Comparison of ENCODE assay signal across 19 cellular contexts in the genomic region with DNA sequence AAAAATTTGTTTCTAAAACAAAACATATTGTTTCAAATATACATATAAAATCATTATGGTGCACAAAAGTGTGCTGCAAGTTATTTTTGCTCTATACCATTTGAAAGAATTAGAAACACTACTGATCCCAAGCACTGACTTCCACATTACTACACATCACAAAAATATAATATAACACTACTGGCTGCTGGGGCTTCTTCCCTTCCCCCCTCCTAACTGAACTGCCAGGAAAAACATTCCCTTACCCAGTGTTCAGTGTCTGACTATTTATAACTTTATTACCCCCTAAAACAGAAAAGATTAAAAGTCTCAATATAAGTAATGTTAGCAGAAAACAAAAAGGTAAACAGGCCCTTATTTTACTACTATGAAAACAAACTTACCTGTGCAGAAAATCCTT. TPM values are rescaled to one million over a fixed set of nuclear protein-coding genes. Genes with fewer than 3 reads are reported as not detected.
A peak's percentile ranks its signal among the peaks of the same experiment; 100 is the strongest.
DNase-seq lines count a peak whose midpoint lies in the region; ATAC-seq and TF ChIP-seq lines count a peak whose summit lies in the region.
"Had no signal": no experiment of that assay in that cellular context is flagged by ENCODE, and none has a peak within 500 bp of the region (broad histone marks: within the 10 kb centered on the region; RNA-seq: fewer than 3 reads in every experiment).

No MANE protein-coding gene starts in this region.

- no peak overlapping the region for H3K9ac ChIP-seq in GM23248
- H3K9ac ChIP-seq: KMS-11 had no signal

- H3K4me3 ChIP-seq in GM23248 (no peak overlapping the region), astrocyte of the spinal cord (ENCODE audit: low read depth, low read length) (no peak overlapping the region), gastrocnemius medialis (peak overlapping the region in 2 of 4 donors; percentile 28 to 31), stomach (no peak overlapping the region), brain microvascular endothelial cell (ENCODE audit: low read depth, low read length) (no peak overlapping the region)
- H3K4me3 ChIP-seq: PC-9, SJSA1 had no signal

- H3K4me3 Mint-ChIP-seq in memory B cell (no peak overlapping the region), CD14-positive monocyte (no peak overlapping the region)
- H3K4me3 Mint-ChIP-seq: B cell had no signal

- DNase-seq in GM23248 (no peak), astrocyte of the spinal cord (ENCODE audit: low read depth, low spot score) (peak; percentile 5), memory B cell (ENCODE audit: low spot score in 2 of 2) (no peak), gastrocnemius medialis (no peak), stomach (no peak), brain microvascular endothelial cell (no peak), CD14-positive monocyte (ENCODE audit: low spot score) (no peak)
- DNase-seq: CD4-positive, alpha-beta memory T cell; DMS79; GOT3; NCI-H1436 treated with DMSO at 0.1 percent for 48 hours; NCI-H2081; NCI-H510A treated with DMSO at 0.1 percent for 48 hours; NCI-H82; PC-9 had no signal

- no peak for TF ChIP-seq EP300 in stomach (IDR thresholded peaks at IDR 0.05)

- H3K4me1 Mint-ChIP-seq in memory B cell (peaks cover 9% of the 10 kb centered on the region), CD14-positive monocyte (peaks cover 9% of the 10 kb centered on the region)

- H3K9me3 ChIP-seq in GM23248 (ENCODE audit: low read depth) (no peaks in the 10 kb centered on the region), gastrocnemius medialis (no peaks in the 10 kb centered on the region), stomach (no peaks in the 10 kb centered on the region)
- H3K9me3 ChIP-seq: SJSA1 had no signal

- H3K9me3 Mint-ChIP-seq in memory B cell, result no peaks in the 10 kb centered on the region
- H3K9me3 Mint-ChIP-seq in CD14-positive monocyte, result peaks cover 0 to 2% (median 0%) of the 10 kb centered on the region in 7 donors
- H3K9me3 Mint-ChIP-seq: CD4-positive, alpha-beta memory T cell had no signal

- H3K27ac ChIP-seq in GM23248 (no peak overlapping the region), gastrocnemius medialis (peak overlapping the region; percentile 57 to 82 (median 81)), stomach (no peak overlapping the region), brain microvascular endothelial cell (no peak overlapping the region)
- H3K27ac ChIP-seq: KMS-11, PC-9, SJSA1 had no signal

- no peak for ATAC-seq in memory B cell (ENCODE audit: low read depth)
- peak; percentile 46 to 67 for ATAC-seq in gastrocnemius medialis
- no peak for ATAC-seq in GM19397 (IDR thresholded peaks at IDR 0.05; ENCODE audit: unreplicated experiment)

- no peaks in the 10 kb centered on the region for H4K20me1 ChIP-seq in GM23248 (ENCODE audit: insufficient read depth)

- H3K4me1 ChIP-seq in GM23248 (ENCODE audit: insufficient read depth), result peaks cover 28% of the 10 kb centered on the region
- H3K4me1 ChIP-seq in gastrocnemius medialis, result peaks cover 46 to 49% of the 10 kb centered on the region in 2 donors
- H3K4me1 ChIP-seq in stomach, result peaks cover 0 to 56% (median 24%) of the 10 kb centered on the region in 4 donors

- H3K27me3 Mint-ChIP-seq in memory B cell, result no peaks in the 10 kb centered on the region
- peaks cover 0 to 1% (median 0%) of the 10 kb centered on the region in 3 donors for H3K27me3 Mint-ChIP-seq in CD14-positive monocyte (ENCODE audit: low read depth in 3 of 3)
- H3K27me3 Mint-ChIP-seq: B cell; CD4-positive, alpha-beta memory T cell had no signal

- H3K36me3 Mint-ChIP-seq in memory B cell, result peaks cover 24% of the 10 kb centered on the region
- H3K36me3 Mint-ChIP-seq in CD14-positive monocyte, result peaks cover 37 to 55% of the 10 kb centered on the region in 2 donors

- no peaks in the 10 kb centered on the region for H3K9me2 ChIP-seq in GM23248 (ENCODE audit: insufficient read depth)

- H3F3A ChIP-seq in GM23248 (ENCODE audit: insufficient read depth), result peaks cover 20% of the 10 kb centered on the region; the same call in 1 of the 2 replicates

- in situ Hi-C loops in GM23248 (cut with MboI), result no loop called here
- in situ Hi-C loops in astrocyte of the spinal cord (cut with HindIII; ENCODE audit: low sequenced_read_pairs), result no loop called here
- in situ Hi-C loops in gastrocnemius medialis (cut with MboI; ENCODE audit: low sequenced_read_pairs in 4 of 4), result no loop called here
- in situ Hi-C loops in brain microvascular endothelial cell (cut with HindIII; ENCODE audit: low pct_ligation_motif_present, low sequenced_read_pairs), result no loop called here

- H3K79me2 ChIP-seq in GM23248 (ENCODE audit: insufficient read depth), result peaks cover 90% of the 10 kb centered on the region

- H3K36me3 ChIP-seq in GM23248 (ENCODE audit: low read depth) (peaks cover 6% of the 10 kb centered on the region; the same call in 1 of the 2 replicates), gastrocnemius medialis (no peaks in the 10 kb centered on the region), stomach (peaks cover 0 to 26% (median 20%) of the 10 kb centered on the region in 4 donors), brain microvascular endothelial cell (replicated peaks) (no peaks in the 10 kb centered on the region)

- H3K27ac Mint-ChIP-seq in memory B cell (peak overlapping the region; percentile 43), CD14-positive monocyte (peak overlapping the region in 1 of 7 donors; percentile 46)
- H3K27ac Mint-ChIP-seq: B cell had no signal

- no peak overlapping the region for H2AFZ ChIP-seq in GM23248
- H2AFZ ChIP-seq: PC-9 had no signal

- TF ChIP-seq CTCF in astrocyte of the spinal cord (IDR thresholded peaks at IDR 0.05; ENCODE audit: low read depth, low read length), result no peak
- TF ChIP-seq CTCF in gastrocnemius medialis (IDR thresholded peaks at IDR 0.05 in 4 of 5, conservative IDR thresholded peaks at IDR 0.05 in 1 of 5), result no peak
- TF ChIP-seq CTCF in stomach (IDR thresholded peaks at IDR 0.05), result no peak
- no peak for TF ChIP-seq CTCF in brain microvascular endothelial cell (IDR thresholded peaks at IDR 0.05; ENCODE audit: low read depth, low read length, missing control alignments)
- TF ChIP-seq CTCF in CD14-positive monocyte (IDR thresholded peaks at IDR 0.05), result no peak

- H3K27me3 ChIP-seq in GM23248 (replicated peaks; ENCODE audit: insufficient read depth), result no peaks in the 10 kb centered on the region
- no peaks in the 10 kb centered on the region for H3K27me3 ChIP-seq in gastrocnemius medialis
- H3K27me3 ChIP-seq in stomach, result no peaks in the 10 kb centered on the region
- no peaks in the 10 kb centered on the region for H3K27me3 ChIP-seq in brain microvascular endothelial cell (replicated peaks)
- H3K27me3 ChIP-seq: SJSA1 had no signal

- intact Hi-C loops in gastrocnemius medialis (cut with DNase I; ENCODE audit: low total_unique reads), result loop anchor here (5.0 kb wide), 1 partner anchor 34 kb away; no protein-coding TSS in a partner anchor
- intact Hi-C loops in stomach (cut with DNase I; ENCODE audit: low total_unique reads), result no loop called here
- intact Hi-C loops in CD14-positive monocyte (cut with micrococcal nuclease), result no loop called here

- peak overlapping the region; percentile 19 for H3K4me2 ChIP-seq in GM23248 (ENCODE audit: unreplicated experiment)
- H3K4me2 ChIP-seq: PC-9 had no signal

- TF ChIP-seq POLR2A in gastrocnemius medialis (IDR thresholded peaks at IDR 0.05), result no peak
- TF ChIP-seq POLR2A in stomach (IDR thresholded peaks at IDR 0.05), result no peak

RNA-seq across cellular contexts. Expression of a gene that starts 36.9 kb away (rescaled TPM):
- 18.0 and 24.7 TPM in 2 replicates for total RNA-seq in GM23248 (2014; rRNA removed; shearing (Covaris generic))
- polyA plus RNA-seq in GM23248 (2016; fragmentation: Nextera tagmentation; extraction: Ambion mirVana) (28.4 and 29.4 TPM in 2 replicates), stomach (1 to 10 TPM; 5.2 to 6.9 (median 6.4) TPM), CD14-positive monocyte (10 to 100 TPM in 1 of 2 donors, 1 to 10 TPM in 1; 8.8 to 15.9 TPM)
- total RNA-seq in gastrocnemius medialis (10 to 100 TPM; 39.9 to 75.1 (median 50.8) TPM), stomach (10 to 100 TPM; 18.0 to 58.2 (median 21.0) TPM)

Comparison
In these comparisons a context has a peak if more than half of its experiments do, and no peak if none do; other contexts are left out.
1. H3K27ac ChIP-seq: peak in gastrocnemius medialis (4 of 4); none in GM23248 (single experiment), stomach (0 of 5) and brain microvascular endothelial cell (single experiment).
2. ATAC-seq: peak in gastrocnemius medialis (2 of 2); none in memory B cell (single experiment) and GM19397 (single experiment).